ENCODE assay signal across 11 cellular contexts in the genomic region with DNA sequence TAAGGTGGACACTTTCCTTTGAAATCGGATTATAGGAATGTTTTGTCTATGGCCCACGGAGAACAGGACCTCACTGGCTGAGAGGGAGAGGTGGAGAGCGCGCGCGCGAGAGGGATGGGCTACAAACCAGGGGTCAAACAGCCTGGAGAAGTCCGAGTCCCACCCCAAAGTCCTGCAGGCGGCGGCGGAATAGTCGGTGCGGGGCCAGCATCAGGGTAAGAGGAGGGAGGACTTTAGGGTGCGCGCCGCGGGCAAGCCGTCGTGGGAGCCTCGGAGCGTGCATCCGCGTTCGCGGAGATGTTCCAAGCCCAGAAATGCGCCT. TPM values are rescaled to one million over a fixed set of nuclear protein-coding genes. Genes with fewer than 3 reads are reported as not detected.
DNase-seq lines count a peak whose midpoint lies in the region; TF ChIP-seq lines count a peak whose summit lies in the region.
"Had no signal": no experiment of that assay in that cellular context is flagged by ENCODE, and none has a peak within 500 bp of the region (broad histone marks: within the 10 kb centered on the region; RNA-seq: fewer than 3 reads in every experiment).

No MANE protein-coding gene starts in this region.

- H3K9me3 ChIP-seq in OCI-LY7 (ENCODE audit: low read length) (no peaks in the 10 kb centered on the region), hepatocyte (ENCODE audit: low read depth) (no peaks in the 10 kb centered on the region), smooth muscle cell (replicated peaks; ENCODE audit: low read depth) (no peaks in the 10 kb centered on the region)
- H3K9me3 ChIP-seq: uterus had no signal

- H3K9me2 ChIP-seq in OCI-LY7 (ENCODE audit: insufficient read depth, low read length) (no peaks in the 10 kb centered on the region), hepatocyte (replicated peaks; ENCODE audit: insufficient read depth) (no peaks in the 10 kb centered on the region)

- CTCF ChIA-PET in OCI-LY7 (lab: Charles Lee; ENCODE audit: unreplicated experiment), result interaction anchor here (0.7 to 0.9 kb wide), 2 partner anchors 185 to 201 kb away, joined by 3 to 4 read pairs; no protein-coding TSS in a partner anchor

- peaks cover 95% of the 10 kb centered on the region for H3K27me3 Mint-ChIP-seq in activated CD4-positive, alpha-beta T cell treated with anti-CD3 and anti-CD28 coated beads, Interleukin-2, amount 10 ng/mL, durations not matched to agents 24 days and 14 days

- no peak overlapping the region for H3K4me3 ChIP-seq in OCI-LY7 (ENCODE audit: low read depth, low read length, poor library complexity, severe bottlenecking)
- H3K4me3 ChIP-seq in hepatocyte, result no peak overlapping the region
- peak overlapping the region; percentile 46 for H3K4me3 ChIP-seq in smooth muscle cell

- H3K27me3 ChIP-seq in hepatocyte (peaks cover 93% of the 10 kb centered on the region), smooth muscle cell (ENCODE audit: low read depth) (peaks cover 98% of the 10 kb centered on the region)

- no TSS peak for BruUV-seq in OCI-LY7 (replicated peaks; lab: Mats Ljungman, UMichigan)

- H2AFZ ChIP-seq in OCI-LY7 (ENCODE audit: low read length) (no peak overlapping the region), hepatocyte (no peak overlapping the region), smooth muscle cell (ENCODE audit: low read depth) (no peak overlapping the region)

- H3K4me2 ChIP-seq in OCI-LY7 (ENCODE audit: low read length) (peak overlapping the region; percentile 22), hepatocyte (peak overlapping the region; percentile 89), smooth muscle cell (peak overlapping the region; percentile 84)

- H3K4me1 ChIP-seq in OCI-LY7 (ENCODE audit: insufficient read depth, low read length, poor library complexity, severe bottlenecking) (peaks cover 25% of the 10 kb centered on the region), hepatocyte (ENCODE audit: insufficient read depth) (peaks cover 17% of the 10 kb centered on the region), smooth muscle cell (ENCODE audit: low read depth) (peaks cover under 1% of the 10 kb centered on the region)

- DNase-seq in activated CD4-positive, alpha-beta T cell treated with anti-CD3 and anti-CD28 coated beads, Interleukin-2, amount 10 ng/mL, durations not matched to agents 24 days and 14 days, result no peak
- no peak for DNase-seq in activated CD4-positive, alpha-beta T cell treated with anti-CD3 and anti-CD28 coated beads for 4 hours
- DNase-seq in OCI-LY7 (ENCODE audit: low spot score) (no peak), hepatocyte (ENCODE audit: low spot score) (no peak), smooth muscle cell (lab: John Stamatoyannopoulos, UW; ENCODE audit: unreplicated experiment) (no peak), kidney tubule cell (ENCODE audit: low spot score) (no peak), T1000 (lab: John Stamatoyannopoulos, UW) (no peak), NCI-H2107 (lab: John Stamatoyannopoulos, UW) (no peak)
- DNase-seq: NCI-H187 treated with DMSO at 0.1 percent for 48 hours had no signal

- peak overlapping the region; percentile 20 for H3K27ac Mint-ChIP-seq in activated CD4-positive, alpha-beta T cell treated with anti-CD3 and anti-CD28 coated beads, Interleukin-2, amount 10 ng/mL, durations not matched to agents 24 days and 14 days

- H3K4me1 Mint-ChIP-seq in activated CD4-positive, alpha-beta T cell treated with anti-CD3 and anti-CD28 coated beads, Interleukin-2, amount 10 ng/mL, durations not matched to agents 24 days and 14 days, result peaks cover 28% of the 10 kb centered on the region

- H4K20me1 ChIP-seq in OCI-LY7 (ENCODE audit: insufficient read depth, low read length), result no peaks in the 10 kb centered on the region; the same call in 1 of the 2 replicates
- H4K20me1 ChIP-seq in hepatocyte (ENCODE audit: insufficient read depth, poor library complexity, severe bottlenecking), result no peaks in the 10 kb centered on the region
- H4K20me1 ChIP-seq in smooth muscle cell (ENCODE audit: low read depth), result no peaks in the 10 kb centered on the region

- H3K9me3 Mint-ChIP-seq in activated CD4-positive, alpha-beta T cell treated with anti-CD3 and anti-CD28 coated beads, Interleukin-2, amount 10 ng/mL, durations not matched to agents 24 days and 14 days, result no peaks in the 10 kb centered on the region

- H3K4me3 Mint-ChIP-seq in activated CD4-positive, alpha-beta T cell treated with anti-CD3 and anti-CD28 coated beads, Interleukin-2, amount 10 ng/mL, durations not matched to agents 24 days and 14 days, result no peak overlapping the region

- H3K79me2 ChIP-seq in OCI-LY7 (ENCODE audit: insufficient read depth, low read depth, low read length), result no peaks in the 10 kb centered on the region
- peaks cover 4% of the 10 kb centered on the region for H3K79me2 ChIP-seq in hepatocyte
- H3K79me2 ChIP-seq in smooth muscle cell (ENCODE audit: low read depth), result no peaks in the 10 kb centered on the region

- H3K36me3 ChIP-seq in OCI-LY7 (ENCODE audit: insufficient read depth, low read length), result no peaks in the 10 kb centered on the region
- no peaks in the 10 kb centered on the region for H3K36me3 ChIP-seq in hepatocyte (replicated peaks; ENCODE audit: insufficient read depth, low read depth)
- H3K36me3 ChIP-seq in smooth muscle cell (ENCODE audit: low read depth), result no peaks in the 10 kb centered on the region
- H3K36me3 ChIP-seq: uterus had no signal

- intact Hi-C loops in activated CD4-positive, alpha-beta T cell treated with anti-CD3 and anti-CD28 coated beads, Interleukin-2, amount 10 ng/mL, durations not matched to agents 24 days and 14 days (cut with micrococcal nuclease), result loop anchor here (10.0 kb wide), 1 partner anchor 359 kb away; a partner anchor contains a TSS
- intact Hi-C loops in OCI-LY7 (cut with micrococcal nuclease; ENCODE audit: unreplicated experiment), result no loop called here

- WGBS in hepatocyte (ENCODE audit: low lambda C conversion rate, missing lambda C conversion rate), result 11% methylated on average over 26 of the region's 26 CpGs
- 14% methylated on average over 26 of the region's 26 CpGs for WGBS in smooth muscle cell (ENCODE audit: low lambda C conversion rate)

- TF ChIP-seq CTCF in OCI-LY7 (conservative IDR thresholded peaks at IDR 0.05; ENCODE audit: low read length) (no peak), hepatocyte (IDR thresholded peaks at IDR 0.05; ENCODE audit: poor library complexity) (no peak), smooth muscle cell (IDR thresholded peaks at IDR 0.05; ENCODE audit: borderline replicate concordance, insufficient read depth, poor library complexity, severe bottlenecking) (no peak)

- no peak overlapping the region for H3K27ac ChIP-seq in OCI-LY7 (ENCODE audit: low read depth, low read length, poor library complexity, severe bottlenecking)
- no peak overlapping the region for H3K27ac ChIP-seq in hepatocyte
- no peak overlapping the region for H3K27ac ChIP-seq in smooth muscle cell (ENCODE audit: low read depth)
- H3K27ac ChIP-seq: uterus had no signal

- H3F3A ChIP-seq in smooth muscle cell (ENCODE audit: low read depth), result no peaks in the 10 kb centered on the region

- H3K36me3 Mint-ChIP-seq in activated CD4-positive, alpha-beta T cell treated with anti-CD3 and anti-CD28 coated beads, Interleukin-2, amount 10 ng/mL, durations not matched to agents 24 days and 14 days (ENCODE audit: low read depth), result no peaks in the 10 kb centered on the region

- H3K9ac ChIP-seq in smooth muscle cell (ENCODE audit: low read depth), result no peak overlapping the region

- POLR2A ChIA-PET in OCI-LY7 (lab: Charles Lee), result interaction anchor here (0.5 kb wide), 1 partner anchor 210 kb away, joined by 4 read pairs; no protein-coding TSS in a partner anchor

RNA-seq across cellular contexts. Expression of a gene that starts 3.3 kb away (rescaled TPM):
- not detected in 2 replicates for total RNA-seq in activated CD4-positive, alpha-beta T cell treated with anti-CD3 and anti-CD28 coated beads, Interleukin-2, amount 10 ng/mL, durations not matched to agents 24 days and 14 days
- not detected in 2 replicates for total RNA-seq in OCI-LY7 (2014; rRNA removed; shearing (Covaris generic))
- total RNA-seq in OCI-LY7 (2022) (not detected in 2 replicates), hepatocyte (1.6 and 2.0 TPM in 2 replicates), smooth muscle cell (1.4 and 1.6 TPM in 2 replicates)
- polyA plus RNA-seq in hepatocyte (6.4 and 8.5 TPM in 2 replicates), smooth muscle cell (3.8 and 4.4 TPM in 2 replicates)
- total RNA-seq: fibroblast of lung had no signal

RNA-seq across cellular contexts. Expression of a gene that starts 5.5 kb away (rescaled TPM):
- not detected in 2 replicates for total RNA-seq in activated CD4-positive, alpha-beta T cell treated with anti-CD3 and anti-CD28 coated beads, Interleukin-2, amount 10 ng/mL, durations not matched to agents 24 days and 14 days
- not detected in 2 replicates for total RNA-seq in OCI-LY7 (2014; rRNA removed; shearing (Covaris generic))
- total RNA-seq in OCI-LY7 (2022) (0.42 and 0.57 TPM in 2 replicates), hepatocyte (0.10 and 0.60 TPM in 2 replicates), smooth muscle cell (0.54 and 1.2 TPM in 2 replicates)
- polyA plus RNA-seq in hepatocyte (2.7 and 4.1 TPM in 2 replicates), smooth muscle cell (2.5 and 2.7 TPM in 2 replicates)
- total RNA-seq: fibroblast of lung had no signal

RNA-seq across cellular contexts. Expression of a gene that starts 20.5 kb away (rescaled TPM):
- not detected in 2 replicates for total RNA-seq in activated CD4-positive, alpha-beta T cell treated with anti-CD3 and anti-CD28 coated beads, Interleukin-2, amount 10 ng/mL, durations not matched to agents 24 days and 14 days
- total RNA-seq in OCI-LY7 (2014; rRNA removed; shearing (Covaris generic)), result 0.28 TPM in 1 of 2 replicates, not detected in the other
- total RNA-seq in OCI-LY7 (2022) (0.25 TPM in 1 of 2 replicates, not detected in the other), hepatocyte (0.23 and 0.60 TPM in 2 replicates), smooth muscle cell (not detected in 2 replicates)
- polyA plus RNA-seq in hepatocyte (1.6 and 1.7 TPM in 2 replicates), smooth muscle cell (0.66 and 0.67 TPM in 2 replicates)
- total RNA-seq: fibroblast of lung had no signal

RNA-seq across cellular contexts. Expression of a gene that starts 22.7 kb away (rescaled TPM):
- total RNA-seq in activated CD4-positive, alpha-beta T cell treated with anti-CD3 and anti-CD28 coated beads, Interleukin-2, amount 10 ng/mL, durations not matched to agents 24 days and 14 days, result not detected in 2 replicates
- total RNA-seq in OCI-LY7 (2014; rRNA removed; shearing (Covaris generic)), result 0.92 and 1.6 TPM in 2 replicates
- total RNA-seq in OCI-LY7 (2022) (2.7 and 3.7 TPM in 2 replicates), hepatocyte (2.6 and 4.5 TPM in 2 replicates), smooth muscle cell (3.0 and 3.1 TPM in 2 replicates)
- polyA plus RNA-seq in hepatocyte (11.1 and 12.1 TPM in 2 replicates), smooth muscle cell (8.3 and 12.3 TPM in 2 replicates)

RNA-seq across cellular contexts. Expression of a gene that starts 27.4 kb away (rescaled TPM):
- not detected in 2 replicates for total RNA-seq in activated CD4-positive, alpha-beta T cell treated with anti-CD3 and anti-CD28 coated beads, Interleukin-2, amount 10 ng/mL, durations not matched to agents 24 days and 14 days
- total RNA-seq in OCI-LY7 (2014; rRNA removed; shearing (Covaris generic)), result not detected in 2 replicates
- total RNA-seq in OCI-LY7 (2022) (not detected in 2 replicates), hepatocyte (0.20 and 0.40 TPM in 2 replicates), smooth muscle cell (1.3 TPM in 1 of 2 replicates, not detected in the other)
- polyA plus RNA-seq in hepatocyte (0.18 and 1.1 TPM in 2 replicates), smooth muscle cell (0.54 TPM in 1 of 2 replicates, not detected in the other)

Comparison
In these comparisons a context has a peak if more than half of its experiments do, and no peak if none do; other contexts are left out.
1. H3K4me2 ChIP-seq: peak in every context shown above with its lines; median percentile 89 in hepatocyte; 84 in smooth muscle cell; 22 in OCI-LY7.